1 cellular context compared by ENCODE assay signal in genomic region chr6:3906191-3907019, GRCh38.
TF ChIP-seq lines count a peak whose summit lies in the region.

No MANE protein-coding gene starts in this region.

TF ChIP-seq in HepG2, 621 proteins besides CTCF, POLR2A, EP300 and RAD21 (continued from another document and continues in another):
- peak; percentile 79 for TF ChIP-seq ZNF142 (CRISPR knock-in tag; IDR thresholded peaks at IDR 0.05)
- TF ChIP-seq ATRX (CRISPR knock-in tag; IDR thresholded peaks at IDR 0.05; ENCODE audit: borderline replicate concordance): no peak
- TF ChIP-seq ATF6 (CRISPR knock-in tag; conservative IDR thresholded peaks at IDR 0.05): no peak
- peak; percentile 84 for TF ChIP-seq ZBTB33 (CRISPR knock-in tag; IDR thresholded peaks at IDR 0.05)
- peak; percentile 94 for TF ChIP-seq BCL3 (CRISPR knock-in tag; IDR thresholded peaks at IDR 0.05)
- TF ChIP-seq ZNF337 (CRISPR knock-in tag; IDR thresholded peaks at IDR 0.05; ENCODE audit: borderline replicate concordance, low read depth): peak; percentile 71; the same call in 1 of the 2 replicates
- TF ChIP-seq TBP (CRISPR knock-in tag; IDR thresholded peaks at IDR 0.05): no peak
- peak; percentile 84 for TF ChIP-seq ZEB1 (IDR thresholded peaks at IDR 0.05; ENCODE audit: insufficient replicate concordance, low read depth)
- no peak for TF ChIP-seq PRPF4 (IDR thresholded peaks at IDR 0.05; ENCODE audit: low read depth, low read length, poor library complexity, severe bottlenecking)
- TF ChIP-seq CBX1 (IDR thresholded peaks at IDR 0.05; ENCODE audit: low read depth): no peak
- TF ChIP-seq ZNF629 (CRISPR knock-in tag; conservative IDR thresholded peaks at IDR 0.05): peak; percentile 24; the same call in 1 of the 2 replicates
- TF ChIP-seq CC2D1A (CRISPR knock-in tag; IDR thresholded peaks at IDR 0.05): peak; percentile 38; the same call in 1 of the 2 replicates
- no peak for TF ChIP-seq ZNF569 (CRISPR knock-in tag; IDR thresholded peaks at IDR 0.05; ENCODE audit: borderline replicate concordance)
- no peak; the same call in 1 of the 2 replicates for TF ChIP-seq HHEX (CRISPR knock-in tag; IDR thresholded peaks at IDR 0.05)
- TF ChIP-seq ZNF781 (CRISPR knock-in tag; IDR thresholded peaks at IDR 0.05; ENCODE audit: borderline replicate concordance, not compliant biosample characterization): peak; percentile 62
- TF ChIP-seq THAP11 (CRISPR knock-in tag; IDR thresholded peaks at IDR 0.05): peak; percentile 68; the same call in 1 of the 2 replicates
- TF ChIP-seq RELA (CRISPR knock-in tag; IDR thresholded peaks at IDR 0.05): no peak
- peak; percentile 83; the same call in 1 of the 2 replicates for TF ChIP-seq ETS1 (CRISPR knock-in tag; IDR thresholded peaks at IDR 0.05)
- TF ChIP-seq HOMEZ (CRISPR knock-in tag; IDR thresholded peaks at IDR 0.05; ENCODE audit: low read depth): peak; percentile 89
- peak; percentile 81; the same call in 1 of the 2 replicates for TF ChIP-seq CBX5 (CRISPR knock-in tag; IDR thresholded peaks at IDR 0.05; ENCODE audit: borderline replicate concordance)
- peak; percentile 85 for TF ChIP-seq ZNF12 (CRISPR knock-in tag; IDR thresholded peaks at IDR 0.05)
- peak; percentile 71; the same call in 1 of the 2 replicates for TF ChIP-seq ZNF235 (CRISPR knock-in tag; IDR thresholded peaks at IDR 0.05; ENCODE audit: borderline replicate concordance)
- peak; percentile 33; the same call in 1 of the 2 replicates for TF ChIP-seq ZSCAN29 (CRISPR knock-in tag; conservative IDR thresholded peaks at IDR 0.05)
- peak; percentile 70; the same call in 1 of the 2 replicates for TF ChIP-seq WIZ (CRISPR knock-in tag; IDR thresholded peaks at IDR 0.05)
- TF ChIP-seq RXRA (CRISPR knock-in tag; IDR thresholded peaks at IDR 0.05): peak; percentile 92
- peak; percentile 68 for TF ChIP-seq DRAP1 (CRISPR knock-in tag; IDR thresholded peaks at IDR 0.05)
- peak; percentile 60; the same call in 1 of the 2 replicates for TF ChIP-seq ZBTB25 (CRISPR knock-in tag; IDR thresholded peaks at IDR 0.05)
- TF ChIP-seq ZNF557 (CRISPR knock-in tag; IDR thresholded peaks at IDR 0.05): peak; percentile 99
- TF ChIP-seq ZNF776 (CRISPR knock-in tag; IDR thresholded peaks at IDR 0.05): peak; percentile 49; the same call in 1 of the 2 replicates
- peak; percentile 70 for TF ChIP-seq HBP1 (CRISPR knock-in tag; IDR thresholded peaks at IDR 0.05; ENCODE audit: low read depth)
- TF ChIP-seq SIN3B (IDR thresholded peaks at IDR 0.05; ENCODE audit: low read length): no peak
- no peak for TF ChIP-seq SRSF9 (IDR thresholded peaks at IDR 0.05; ENCODE audit: borderline replicate concordance, insufficient read depth, low read depth, low read length, poor library complexity, severe bottlenecking)
- TF ChIP-seq ZNF317 (CRISPR knock-in tag; IDR thresholded peaks at IDR 0.05): 0 out of 2 replicates have a peak, but pooled peaks have one; percentile 79
- peak; percentile 72 for TF ChIP-seq MNT (IDR thresholded peaks at IDR 0.05)
- TF ChIP-seq ZNF251 (CRISPR knock-in tag; IDR thresholded peaks at IDR 0.05): no peak
- TF ChIP-seq GPBP1L1 (CRISPR knock-in tag; IDR thresholded peaks at IDR 0.05): no peak
- TF ChIP-seq KLF11 (CRISPR knock-in tag; IDR thresholded peaks at IDR 0.05): peak; percentile 89; the same call in 1 of the 2 replicates
- peak; percentile 70; the same call in 1 of the 2 replicates for TF ChIP-seq YEATS2 (CRISPR knock-in tag; IDR thresholded peaks at IDR 0.05; ENCODE audit: borderline replicate concordance)
